In genomic region chr6:36668601-36669390, GRCh38 we compare ENCODE assay signal across 16 cellular contexts. TPM values are rescaled to one million over a fixed set of nuclear protein-coding genes. Genes with fewer than 3 reads are reported as not detected.
DNase-seq lines count a peak whose midpoint lies in the region; ATAC-seq and TF ChIP-seq lines count a peak whose summit lies in the region.
"Had no signal": no experiment of that assay in that cellular context is flagged by ENCODE, and none has a peak within 500 bp of the region (broad histone marks: within the 10 kb centered on the region; RNA-seq: fewer than 3 reads in every experiment).

No MANE protein-coding gene starts in this region.

- POLR2A ChIA-PET in T-cell (lab: Charles Lee), result no interaction called here

- DNase-seq in NCI-H2171 treated with DMSO at 0.1 percent for 48 hours (lab: John Stamatoyannopoulos, UW), result peak; percentile 26
- no peak for DNase-seq in NCI-H2171 (lab: John Stamatoyannopoulos, UW)
- DNase-seq in WERI-Rb-1, result no peak
- peak; percentile 96 for DNase-seq in myocyte (ENCODE audit: low read depth)
- DNase-seq in type B pancreatic cell (ENCODE audit: extremely low spot score, unreplicated experiment), result no peak
- DNase-seq in brain microvascular endothelial cell, result no peak
- no peak for DNase-seq in stomach
- DNase-seq in T-cell, result no peak
- DNase-seq: C1 segment of cervical spinal cord, DMS153, EL, H7, MM.1S, NCI-H1930, NCI-H524 had no signal

- H3K4me1 Mint-ChIP-seq in type B pancreatic cell (ENCODE audit: unreplicated experiment) (peaks cover 19% of the 10 kb centered on the region), T-cell (peaks cover 0 to 3% (median 0%) of the 10 kb centered on the region in 3 donors)

- H3K9me3 ChIP-seq in WERI-Rb-1 (ENCODE audit: severe bottlenecking), result no peaks in the 10 kb centered on the region
- no peaks in the 10 kb centered on the region for H3K9me3 ChIP-seq in stomach

- H3K36me3 Mint-ChIP-seq in type B pancreatic cell, result no peaks in the 10 kb centered on the region
- H3K36me3 Mint-ChIP-seq in T-cell, result no peaks in the 10 kb centered on the region

- intact Hi-C loops in stomach (cut with DNase I; ENCODE audit: low total_unique reads), result no loop called here

- TF ChIP-seq POLR2A in stomach (IDR thresholded peaks at IDR 0.05), result no peak

- H3K36me3 ChIP-seq in WERI-Rb-1 (no peaks in the 10 kb centered on the region), brain microvascular endothelial cell (replicated peaks) (no peaks in the 10 kb centered on the region), stomach (no peaks in the 10 kb centered on the region)

- H3K27me3 ChIP-seq in WERI-Rb-1 (ENCODE audit: insufficient read depth, low read depth, severe bottlenecking) (no peaks in the 10 kb centered on the region), brain microvascular endothelial cell (replicated peaks) (no peaks in the 10 kb centered on the region), stomach (no peaks in the 10 kb centered on the region)

- TF ChIP-seq EP300 in stomach (IDR thresholded peaks at IDR 0.05), result no peak

- 84 to 94% (median 91%) methylated on average over 12 to 13 of the region's 13 CpGs for WGBS in stomach, 5 donors

- CTCF ChIA-PET in T-cell (lab: Charles Lee), result no interaction called here

- peak overlapping the region; percentile 90; the same call in 1 of the 2 replicates for H3K27ac ChIP-seq in WERI-Rb-1
- no peak overlapping the region for H3K27ac ChIP-seq in brain microvascular endothelial cell
- H3K27ac ChIP-seq in stomach, result no peak overlapping the region
- H3K27ac ChIP-seq: 22Rv1 had no signal

- H3K27ac Mint-ChIP-seq in type B pancreatic cell (peak overlapping the region; percentile 31), T-cell (no peak overlapping the region)

- H3K4me3 ChIP-seq in WERI-Rb-1 (ENCODE audit: low read depth, low read length) (no peak overlapping the region), brain microvascular endothelial cell (ENCODE audit: low read depth, low read length) (no peak overlapping the region), stomach (no peak overlapping the region)

- peaks cover 0 to 15% (median 7%) of the 10 kb centered on the region in 4 donors for H3K4me1 ChIP-seq in stomach

- in situ Hi-C loops in brain microvascular endothelial cell (cut with HindIII; ENCODE audit: low pct_ligation_motif_present, low sequenced_read_pairs), result no loop called here

- H3K9me3 Mint-ChIP-seq in type B pancreatic cell (no peaks in the 10 kb centered on the region), T-cell (no peaks in the 10 kb centered on the region)

- H3K27me3 Mint-ChIP-seq in type B pancreatic cell (no peaks in the 10 kb centered on the region), T-cell (peaks cover 0 to 2% of the 10 kb centered on the region in 2 donors)

- ATAC-seq in T-cell (replicated peaks in 1 of 4), result no peak

- TF ChIP-seq CTCF in WERI-Rb-1 (IDR thresholded peaks at IDR 0.05; ENCODE audit: low read depth, low read length) (no peak), type B pancreatic cell (conservative IDR thresholded peaks at IDR 0.05) (no peak), brain microvascular endothelial cell (IDR thresholded peaks at IDR 0.05; ENCODE audit: low read depth, low read length, missing control alignments) (no peak), stomach (IDR thresholded peaks at IDR 0.05) (no peak)

- no peak overlapping the region for H3K4me3 Mint-ChIP-seq in type B pancreatic cell
- H3K4me3 Mint-ChIP-seq in T-cell, result no peak overlapping the region

RNA-seq across cellular contexts. Expression of gene CDKN1A, which starts 9.7 kb away (rescaled TPM):
- 1,798 and 2,123 TPM in 2 replicates for total RNA-seq in myocyte
- 1,534 TPM for polyA plus RNA-seq in myocyte (2012)
- 76.3 and 185 TPM in 2 replicates for total RNA-seq in type B pancreatic cell (ENCODE audit: low replicate concordance)
- 100 to 1,000 TPM in 1 of 5 donors, 10 to 100 TPM in 4; 41.4 to 116 (median 47.3) TPM for total RNA-seq in stomach
- 100 to 1,000 TPM in 1 of 3 donors, 10 to 100 TPM in 2; 36.5 to 118 (median 75.5) TPM for polyA plus RNA-seq in stomach
- total RNA-seq in T-cell, result 10 to 100 TPM in 4 of 5 donors, 1 to 10 TPM in 1; 9.6 to 88.9 (median 11.8) TPM

RNA-seq across cellular contexts. Expression of gene RAB44, which starts 28.8 kb away (rescaled TPM):
- total RNA-seq in myocyte, result not detected in 2 replicates
- polyA plus RNA-seq in myocyte (2012), result 0.15 TPM
- 0.07 TPM in 1 of 2 replicates, not detected in the other for total RNA-seq in type B pancreatic cell (ENCODE audit: low replicate concordance)
- total RNA-seq in stomach, result 1 to 10 TPM in 1 of 5 donors, under 1 TPM in 1, not detected in 3; 0.37 to 2.5 TPM
- polyA plus RNA-seq in stomach, result under 1 TPM; 0.15 to 0.23 (median 0.19) TPM
- under 1 TPM in 4 of 5 donors, not detected in 1; 0.06 to 0.35 (median 0.09) TPM for total RNA-seq in T-cell
- total RNA-seq: H7 had no signal

Comparison
In these comparisons a context has a peak if more than half of its experiments do, and no peak if none do; other contexts are left out.
1. DNase-seq: peak in NCI-H2171 treated with DMSO at 0.1 percent for 48 hours (single experiment) and myocyte (single experiment); none in NCI-H2171 (single experiment), WERI-Rb-1 (single experiment), type B pancreatic cell (single experiment), brain microvascular endothelial cell (single experiment), stomach (single experiment) and T-cell (0 of 34).